In the genomic region with DNA sequence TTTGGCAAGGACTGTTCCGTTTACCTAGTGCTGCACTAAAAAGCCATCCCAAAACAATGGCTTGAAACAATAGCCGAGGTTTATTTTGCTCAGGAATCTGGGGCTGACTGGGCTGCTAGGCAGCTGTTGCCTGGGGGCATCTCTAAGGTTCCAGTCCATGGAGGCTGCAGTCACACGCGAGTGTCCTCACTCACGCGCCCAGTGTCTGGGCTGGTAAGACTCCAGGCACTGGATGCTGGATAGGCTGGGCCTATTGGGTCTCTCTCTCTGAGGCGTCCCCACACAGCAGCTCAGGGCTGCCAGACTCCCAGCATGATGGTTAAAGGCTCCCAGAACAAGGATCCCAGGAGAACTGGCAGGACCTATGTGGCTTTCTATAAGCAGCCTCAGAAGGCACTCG, we compare ENCODE assay signal across 21 cellular contexts. TPM values are rescaled to one million over a fixed set of nuclear protein-coding genes. Genes with fewer than 3 reads are reported as not detected.
A peak's percentile ranks its signal among the peaks of the same experiment; 100 is the strongest.
DNase-seq lines count a peak whose midpoint lies in the region; ATAC-seq and TF ChIP-seq lines count a peak whose summit lies in the region.
"Had no signal": no experiment of that assay in that cellular context is flagged by ENCODE, and none has a peak within 500 bp of the region (broad histone marks: within the 10 kb centered on the region; RNA-seq: fewer than 3 reads in every experiment).

No MANE protein-coding gene starts in this region.

- no peaks in the 10 kb centered on the region for H3K36me3 ChIP-seq in SK-N-SH (replicated peaks in 1 of 2; ENCODE audit: control insufficient read depth in 1 of 2, insufficient read depth in 2 of 2, low read length in 1 of 2)
- no peaks in the 10 kb centered on the region for H3K36me3 ChIP-seq in hepatocyte (replicated peaks; ENCODE audit: insufficient read depth, low read depth)
- H3K36me3 ChIP-seq in sigmoid colon = no peaks in the 10 kb centered on the region
- H3K36me3 ChIP-seq: brain microvascular endothelial cell, left lung, upper lobe of right lung had no signal

- POLR2A ChIA-PET in SK-N-SH (lab: Yijun Ruan, JAX) = no interaction called here

- H3K9ac ChIP-seq in SK-N-SH = no peak overlapping the region
- H3K9ac ChIP-seq: parathyroid adenoma had no signal

- no peaks in the 10 kb centered on the region for H3K9me3 ChIP-seq in SK-N-SH
- H3K9me3 ChIP-seq in hepatocyte (ENCODE audit: low read depth) = no peaks in the 10 kb centered on the region
- H3K9me3 ChIP-seq in sigmoid colon = no peaks in the 10 kb centered on the region
- H3K9me3 ChIP-seq: Caco-2, left lung, upper lobe of right lung had no signal

- TF ChIP-seq RAD21 in SK-N-SH (IDR thresholded peaks at IDR 0.05; ENCODE audit: low read length) = no peak

- H3K4me2 ChIP-seq in SK-N-SH = no peak overlapping the region
- H3K4me2 ChIP-seq in hepatocyte = no peak overlapping the region

- intact Hi-C loops in sigmoid colon (cut with DNase I) = no loop called here

- no peak for TF ChIP-seq POLR2A in sigmoid colon (IDR thresholded peaks at IDR 0.05)

- H3K27me3 ChIP-seq in SK-N-SH (ENCODE audit: insufficient read depth) (no peaks in the 10 kb centered on the region), hepatocyte (no peaks in the 10 kb centered on the region), sigmoid colon (peaks cover 0 to 4% (median 0%) of the 10 kb centered on the region in 3 donors)
- H3K27me3 ChIP-seq: left lung, upper lobe of right lung had no signal

- H3K27ac ChIP-seq in SK-N-SH (ENCODE audit: low read depth in 2 of 2, low read length in 1 of 2) = 0 out of 4 replicates have a peak overlapping the region, but pooled peaks of 1 of the 2 experiments have one; percentile 2
- H3K27ac ChIP-seq in hepatocyte = peak overlapping the region; percentile 51
- no peak overlapping the region for H3K27ac ChIP-seq in sigmoid colon
- H3K27ac ChIP-seq: brain microvascular endothelial cell, left lung, parathyroid adenoma, upper lobe of right lung had no signal

- H3K4me1 ChIP-seq in SK-N-SH (ENCODE audit: control insufficient read depth in 1 of 2, insufficient read depth in 2 of 2, low read depth in 1 of 2, low read length in 1 of 2) (peaks cover 0 to 44% of the 10 kb centered on the region in 2 experiments; a peak in 1 of 4 replicates), hepatocyte (ENCODE audit: insufficient read depth) (peaks cover 17% of the 10 kb centered on the region), sigmoid colon (peaks cover 0 to 13% (median 3%) of the 10 kb centered on the region in 4 donors)

- H3K4me3 ChIP-seq in SK-N-SH (ENCODE audit: low read depth in 2 of 2, low read length in 1 of 2) = no peak overlapping the region
- no peak overlapping the region for H3K4me3 ChIP-seq in hepatocyte
- no peak overlapping the region for H3K4me3 ChIP-seq in sigmoid colon
- H3K4me3 ChIP-seq: left lung, upper lobe of right lung had no signal

- 75% methylated on average over 7 of the region's 8 CpGs for WGBS in SK-N-SH (ENCODE audit: low lambda C conversion rate)
- 58% methylated on average over 8 of the region's 8 CpGs for WGBS in hepatocyte (ENCODE audit: low lambda C conversion rate, missing lambda C conversion rate)
- 90 to 91% methylated on average over 8 of the region's 8 CpGs for WGBS in sigmoid colon, 2 donors

- DNase-seq in SK-N-SH = peak; percentile 42
- DNase-seq in NCI-H146 (lab: John Stamatoyannopoulos, UW) = peak; percentile 70
- DNase-seq in hepatocyte (ENCODE audit: low spot score) = no peak
- DNase-seq in sigmoid colon = peak; percentile 40
- DNase-seq in KBM-7 = no peak
- no peak for DNase-seq in C1 segment of cervical spinal cord (lab: John Stamatoyannopoulos, UW)
- no peak for DNase-seq in OCI-M2 (lab: John Stamatoyannopoulos, UW; ENCODE audit: unreplicated experiment)
- DNase-seq: activated CD8-positive, alpha-beta memory T cell treated with anti-CD3 and anti-CD28 coated beads, Interleukin-2, amount 50 U/mL, for 4 hours; activated naive CD4-positive, alpha-beta T cell treated with anti-CD3 and anti-CD28 coated beads, Interleukin-2, amount 10 ng/mL, durations not matched to agents 7 days and 5 days; brain microvascular endothelial cell; effector CD4-positive, alpha-beta T cell; hippocampal formation; NCI-H1436 treated with DMSO at 0.1 percent for 48 hours; NCI-H526; stimulated activated naive CD8-positive, alpha-beta T cell treated with anti-CD3 and anti-CD28 coated beads, Interleukin-15, Interleukin-2, amounts not matched to agents 100 U/mL and 50 U/mL, for 24 hours; upper lobe of right lung had no signal

- H3K9me2 ChIP-seq in SK-N-SH (no peaks in the 10 kb centered on the region), hepatocyte (replicated peaks; ENCODE audit: insufficient read depth) (no peaks in the 10 kb centered on the region)

- CTCF ChIA-PET in SK-N-SH (lab: Yijun Ruan, JAX) = interaction anchor here (0.9 to 2.7 kb wide), 4 partner anchors 11 to 250 kb away, joined by 3 to 9 read pairs (median 5); no protein-coding TSS in a partner anchor

- H3K79me2 ChIP-seq in SK-N-SH (ENCODE audit: insufficient read depth) = no peaks in the 10 kb centered on the region
- H3K79me2 ChIP-seq in hepatocyte = no peaks in the 10 kb centered on the region
- H3K79me2 ChIP-seq: parathyroid adenoma had no signal

- no peak for ATAC-seq in SK-N-SH treated with all-trans-retinoic acid at 6 μM for 48 hours
- ATAC-seq: left lung; stimulated activated naive CD8-positive, alpha-beta T cell treated with anti-CD3 and anti-CD28 coated beads, Interleukin-15, Interleukin-2, amounts not matched to agents 100 U/mL and 50 U/mL, for 24 hours; upper lobe of right lung had no signal

- TF ChIP-seq EP300 in SK-N-SH (IDR thresholded peaks at IDR 0.05; ENCODE audit: borderline replicate concordance in 1 of 2, low read depth in 1 of 2, low read length in 1 of 2) = no peak
- TF ChIP-seq EP300 in sigmoid colon (IDR thresholded peaks at IDR 0.05) = no peak

- H3F3A ChIP-seq in SK-N-SH (replicated peaks; ENCODE audit: insufficient read depth) = no peaks in the 10 kb centered on the region

- TF ChIP-seq CTCF in SK-N-SH (IDR thresholded peaks at IDR 0.05) (no peak), hepatocyte (IDR thresholded peaks at IDR 0.05; ENCODE audit: poor library complexity) (no peak), sigmoid colon (IDR thresholded peaks at IDR 0.05) (no peak)

- in situ Hi-C loops in KBM-7 (cut with MboI; ENCODE audit: low pct_unique_long_range_greater_than_20kb, low sequenced_read_pairs) = no loop called here

- no peaks in the 10 kb centered on the region for H4K20me1 ChIP-seq in SK-N-SH (ENCODE audit: insufficient read depth)
- no peaks in the 10 kb centered on the region for H4K20me1 ChIP-seq in hepatocyte (ENCODE audit: insufficient read depth, poor library complexity, severe bottlenecking)

- no peak overlapping the region for H2AFZ ChIP-seq in SK-N-SH (ENCODE audit: low read depth)
- no peak overlapping the region for H2AFZ ChIP-seq in hepatocyte
- H2AFZ ChIP-seq: parathyroid adenoma had no signal

TF ChIP-seq in SK-N-SH, 30 proteins besides CTCF, POLR2A, EP300 and RAD21 (continues in another document):
- TF ChIP-seq NRF1 (IDR thresholded peaks at IDR 0.05; ENCODE audit: low read depth, low read length) = no peak

TF ChIP-seq in SK-N-SH treated with all-trans-retinoic acid at 6 μM for 48 hours, 23 proteins besides CTCF, POLR2A, EP300 and RAD21 (continues in another document):
- TF ChIP-seq BACH2 (CRISPR knock-in tag; IDR thresholded peaks at IDR 0.05; ENCODE audit: borderline replicate concordance) (no peak), PPARA (CRISPR knock-in tag; IDR thresholded peaks at IDR 0.05; ENCODE audit: borderline replicate concordance) (no peak), POU6F1 (CRISPR knock-in tag; IDR thresholded peaks at IDR 0.05; ENCODE audit: borderline replicate concordance, low read depth) (no peak), TCF4 (CRISPR knock-in tag; IDR thresholded peaks at IDR 0.05; ENCODE audit: borderline replicate concordance) (no peak)

RNA-seq across cellular contexts. Expression of gene ALS2CL, which starts 34.2 kb away (rescaled TPM):
- 0.18 and 0.58 TPM in 2 replicates for polyA plus RNA-seq in SK-N-SH (2012; rRNA removed)
- 0.03 and 0.10 TPM in 2 replicates for polyA plus RNA-seq in SK-N-SH (2012; cell fraction: cytosol; rRNA removed)
- polyA plus RNA-seq in SK-N-SH (2012; cell fraction: nucleus; rRNA removed) = 1.2 and 1.5 TPM in 2 replicates
- 8.5 and 14.4 TPM in 2 replicates for total RNA-seq in hepatocyte
- polyA plus RNA-seq in hepatocyte = 15.2 and 17.2 TPM in 2 replicates
- total RNA-seq in sigmoid colon = 10 to 100 TPM in 1 of 4 donors, 1 to 10 TPM in 3; 3.9 to 10.5 (median 4.3) TPM
- polyA plus RNA-seq in sigmoid colon = 10 to 100 TPM in 1 of 3 donors, 1 to 10 TPM in 2; 5.4 to 35.0 (median 6.0) TPM

RNA-seq across cellular contexts. Expression of gene TMIE, which starts 41.9 kb away (rescaled TPM):
- polyA plus RNA-seq in SK-N-SH (2012; rRNA removed) (0.03 and 0.10 TPM in 2 replicates), hepatocyte (0.51 and 0.69 TPM in 2 replicates), sigmoid colon (under 1 TPM in 1 of 3 donors, not detected in 2; 0.63 TPM)
- 0.05 TPM in 2 replicates for polyA plus RNA-seq in SK-N-SH (2012; cell fraction: cytosol; rRNA removed)
- 0.04 and 0.06 TPM in 2 replicates for polyA plus RNA-seq in SK-N-SH (2012; cell fraction: nucleus; rRNA removed)
- total RNA-seq in hepatocyte (0.12 and 0.37 TPM in 2 replicates), sigmoid colon (1 to 10 TPM in 2 of 4 donors, under 1 TPM in 1, not detected in 1; 0.81 to 1.8 (median 1.8) TPM)
- total RNA-seq: Caco-2, LHCN-M2 had no signal

RNA-seq across cellular contexts. Expression of gene FAM240A, which starts 47.0 kb away (rescaled TPM):
- not detected in 2 replicates for polyA plus RNA-seq in SK-N-SH (2012; rRNA removed)
- not detected in 2 replicates for polyA plus RNA-seq in SK-N-SH (2012; cell fraction: cytosol; rRNA removed)
- polyA plus RNA-seq in SK-N-SH (2012; cell fraction: nucleus; rRNA removed) = not detected in 2 replicates
- not detected in 2 replicates for total RNA-seq in hepatocyte
- not detected in 2 replicates for polyA plus RNA-seq in hepatocyte
- total RNA-seq in sigmoid colon = not detected
- not detected for polyA plus RNA-seq in sigmoid colon
- total RNA-seq: Caco-2, left lung, LHCN-M2, upper lobe of right lung had no signal

RNA-seq across cellular contexts. Expression of gene PRSS50, which starts 58.4 kb away (rescaled TPM):
- polyA plus RNA-seq in SK-N-SH (2012; rRNA removed) (not detected in 2 replicates), hepatocyte (1.4 and 1.6 TPM in 2 replicates), sigmoid colon (under 1 TPM in 1 of 3 donors, not detected in 2; 0.03 TPM)
- 0.01 TPM in 1 of 2 replicates, not detected in the other for polyA plus RNA-seq in SK-N-SH (2012; cell fraction: cytosol; rRNA removed)
- 0.18 and 0.32 TPM in 2 replicates for polyA plus RNA-seq in SK-N-SH (2012; cell fraction: nucleus; rRNA removed)
- total RNA-seq in hepatocyte (0.33 and 1.1 TPM in 2 replicates), sigmoid colon (1 to 10 TPM in 1 of 4 donors, under 1 TPM in 2, not detected in 1; 0.16 to 1.1 (median 0.81) TPM)
- total RNA-seq: Caco-2, LHCN-M2 had no signal

Comparison
In these comparisons a context has a peak if more than half of its experiments do, and no peak if none do; other contexts are left out.
1. DNase-seq: peak in SK-N-SH (single experiment), NCI-H146 (single experiment) and sigmoid colon (single experiment); none in hepatocyte (single experiment), KBM-7 (single experiment), C1 segment of cervical spinal cord (0 of 14) and OCI-M2 (single experiment).